In the genomic region with DNA sequence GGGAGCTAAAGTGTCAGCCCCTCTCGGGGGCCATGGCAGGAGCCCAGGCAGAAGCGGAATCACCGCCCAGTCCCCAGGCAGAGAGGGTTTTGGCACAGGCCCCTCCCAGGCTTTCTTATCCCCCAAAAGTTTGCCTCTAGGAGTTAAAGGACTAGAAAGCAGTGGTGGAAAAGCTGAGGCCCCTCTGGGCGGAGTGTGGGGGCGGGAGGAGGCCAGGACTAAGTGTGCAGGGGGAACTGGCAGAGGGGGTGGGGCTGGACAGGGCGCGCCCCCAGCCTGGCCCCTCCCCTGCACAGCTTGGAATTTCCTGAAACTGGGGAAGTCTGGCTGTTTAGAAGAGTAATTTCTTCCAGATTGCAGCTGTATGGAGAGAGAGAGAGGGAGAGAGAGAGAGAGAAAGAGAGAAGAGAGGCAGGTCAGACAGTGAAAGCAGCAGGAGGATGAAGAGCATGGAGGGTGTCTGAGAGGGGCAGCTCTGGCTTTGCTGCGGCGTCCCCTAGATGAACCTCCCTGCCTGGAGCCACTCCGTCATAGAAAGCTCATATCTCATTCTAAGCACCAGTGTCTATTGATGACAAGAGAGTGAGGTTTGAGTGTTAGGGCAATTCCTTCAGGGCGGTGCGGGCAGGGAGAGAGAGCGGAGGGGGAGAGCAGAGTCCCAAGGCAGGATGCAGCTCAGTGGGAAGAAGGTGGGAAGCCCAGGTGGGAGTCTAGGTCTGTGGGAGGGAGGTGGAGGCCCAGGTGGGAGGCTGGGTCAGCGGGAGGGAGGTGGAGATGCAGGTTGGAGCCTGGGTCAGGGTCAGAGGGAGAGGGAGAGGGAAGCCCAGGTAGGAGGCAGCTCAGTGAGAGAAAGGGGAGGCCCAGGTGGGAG, we compare ENCODE assay signal across 8 cellular contexts. TPM values are rescaled to one million over a fixed set of nuclear protein-coding genes. Genes with fewer than 3 reads are reported as not detected.
DNase-seq lines count a peak whose midpoint lies in the region; ATAC-seq and TF ChIP-seq lines count a peak whose summit lies in the region.

CDC42EP5 (minus strand) TSS at position 226 of the 871 bp plus-strand sequence. CDS start 7,749 bp downstream, outside the sequence.

- H3F3A ChIP-seq in GM23338 (replicated peaks; ENCODE audit: low read depth) = no peaks in the 10 kb centered on the region

- peaks cover 17% of the 10 kb centered on the region for H3K4me1 ChIP-seq in GM23338 (ENCODE audit: insufficient read depth)
- H3K4me1 ChIP-seq in psoas muscle = peaks cover 5% of the 10 kb centered on the region

- H3K27me3 ChIP-seq in GM23338 (ENCODE audit: insufficient read depth) = peaks cover 28% of the 10 kb centered on the region
- peaks cover 0 to 36% (median 8%) of the 10 kb centered on the region in 3 donors for H3K27me3 ChIP-seq in psoas muscle (ENCODE audit: insufficient read depth in 3 of 3, low read length in 2 of 3)

- H3K27ac Mint-ChIP-seq in GM23338 = no peak within 1 kb of the TSS
- H3K27ac Mint-ChIP-seq in activated naive CD8-positive, alpha-beta T cell treated with anti-CD3 and anti-CD28 coated beads for 36 hours = no peak within 1 kb of the TSS

- peak within 1 kb of the TSS; percentile 96 for H2AFZ ChIP-seq in GM23338

- no peaks in the 10 kb centered on the region; the same call in 2 of the 3 replicates for H3K36me3 Mint-ChIP-seq in GM23338 (ENCODE audit: low read depth)
- no peaks in the 10 kb centered on the region for H3K36me3 Mint-ChIP-seq in activated naive CD8-positive, alpha-beta T cell treated with anti-CD3 and anti-CD28 coated beads for 36 hours

- peaks cover 27% of the 10 kb centered on the region for H3K27me3 Mint-ChIP-seq in GM23338 (ENCODE audit: insufficient read depth, low read depth, poor library complexity)
- H3K27me3 Mint-ChIP-seq in activated naive CD8-positive, alpha-beta T cell treated with anti-CD3 and anti-CD28 coated beads for 36 hours = peaks cover 62% of the 10 kb centered on the region

- peak within 1 kb of the TSS; percentile 69; the same call in 1 of the 2 replicates for H3K27ac ChIP-seq in GM23338 (ENCODE audit: low read depth)
- peak within 1 kb of the TSS; percentile 30 for H3K27ac ChIP-seq in psoas muscle

- H3K36me3 ChIP-seq in GM23338 (ENCODE audit: insufficient read depth) (no peaks in the 10 kb centered on the region), psoas muscle (ENCODE audit: insufficient read depth in 1 of 2, low read depth in 1 of 2) (no peaks in the 10 kb centered on the region)

- no peaks in the 10 kb centered on the region for H3K9me2 ChIP-seq in GM23338 (ENCODE audit: insufficient read depth)

- peaks cover 2% of the 10 kb centered on the region; the same call in 2 of the 3 replicates for H3K9me3 Mint-ChIP-seq in GM23338
- no peaks in the 10 kb centered on the region for H3K9me3 Mint-ChIP-seq in activated naive CD8-positive, alpha-beta T cell treated with anti-CD3 and anti-CD28 coated beads for 36 hours

- no peaks in the 10 kb centered on the region for H3K79me2 ChIP-seq in GM23338 (replicated peaks; ENCODE audit: insufficient read depth)

- H3K4me2 ChIP-seq in GM23338 = peak within 1 kb of the TSS; percentile 77

- peaks cover 21% of the 10 kb centered on the region for H3K4me1 Mint-ChIP-seq in GM23338
- peaks cover 15% of the 10 kb centered on the region for H3K4me1 Mint-ChIP-seq in activated naive CD8-positive, alpha-beta T cell treated with anti-CD3 and anti-CD28 coated beads for 36 hours

- intact Hi-C loops in cardiac septum (cut with DNase I) (no loop called here), psoas muscle (cut with DNase I) (no loop called here)

- no peaks in the 10 kb centered on the region; the same call in 1 of the 2 replicates for H4K20me1 ChIP-seq in GM23338 (replicated peaks; ENCODE audit: insufficient read depth)

- ATAC-seq in GM23338 = peak; percentile 55
- ATAC-seq in psoas muscle = peak; percentile 43 to 82 (median 73)
- no peak for ATAC-seq in GM19328 (IDR thresholded peaks at IDR 0.05; ENCODE audit: unreplicated experiment)
- ATAC-seq in HG03521 (IDR thresholded peaks at IDR 0.05; ENCODE audit: unreplicated experiment) = no peak

- peak within 1 kb of the TSS; percentile 47 for H3K4me3 ChIP-seq in GM23338
- peak within 1 kb of the TSS; percentile 55 for H3K4me3 ChIP-seq in psoas muscle

- DNase-seq in GM23338 (ENCODE audit: low spot score) (peak; percentile 46), cardiac septum (ENCODE audit: low spot score) (peak; percentile 84), psoas muscle (peak; percentile 78 to 81), NCI-H146 (lab: John Stamatoyannopoulos, UW) (no peak), COLO668 (lab: John Stamatoyannopoulos, UW; ENCODE audit: unreplicated experiment) (no peak)
- peak; percentile 43 for DNase-seq in activated naive CD8-positive, alpha-beta T cell treated with anti-CD3 and anti-CD28 coated beads for 36 hours

- no peak for TF ChIP-seq CTCF in GM23338 (conservative IDR thresholded peaks at IDR 0.05; ENCODE audit: low read depth in 2 of 2)
- TF ChIP-seq CTCF in psoas muscle (IDR thresholded peaks at IDR 0.05) = no peak

- H3K4me3 Mint-ChIP-seq in GM23338 = peak within 1 kb of the TSS; percentile 9; the same call in 1 of the 3 replicates
- H3K4me3 Mint-ChIP-seq in activated naive CD8-positive, alpha-beta T cell treated with anti-CD3 and anti-CD28 coated beads for 36 hours = no peak within 1 kb of the TSS

- WGBS in psoas muscle, 3 donors = 3 to 11% (median 10%) methylated on average over 14 of the region's 14 CpGs

- no peaks in the 10 kb centered on the region for H3K9me3 ChIP-seq in psoas muscle

TF ChIP-seq in GM23338, 12 proteins besides CTCF, POLR2A, EP300 and RAD21 (continues in another document):
- TF ChIP-seq, protein P1, sequence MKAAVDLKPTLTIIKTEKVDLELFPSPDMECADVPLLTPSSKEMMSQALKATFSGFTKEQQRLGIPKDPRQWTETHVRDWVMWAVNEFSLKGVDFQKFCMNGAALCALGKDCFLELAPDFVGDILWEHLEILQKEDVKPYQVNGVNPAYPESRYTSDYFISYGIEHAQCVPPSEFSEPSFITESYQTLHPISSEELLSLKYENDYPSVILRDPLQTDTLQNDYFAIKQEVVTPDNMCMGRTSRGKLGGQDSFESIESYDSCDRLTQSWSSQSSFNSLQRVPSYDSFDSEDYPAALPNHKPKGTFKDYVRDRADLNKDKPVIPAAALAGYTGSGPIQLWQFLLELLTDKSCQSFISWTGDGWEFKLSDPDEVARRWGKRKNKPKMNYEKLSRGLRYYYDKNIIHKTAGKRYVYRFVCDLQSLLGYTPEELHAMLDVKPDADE (IDR thresholded peaks at IDR 0.05) = no peak
- TF ChIP-seq EZH2phosphoT487 (IDR thresholded peaks at IDR 0.05; ENCODE audit: unreplicated experiment) = no peak
- no peak for TF ChIP-seq NANOG (IDR thresholded peaks at IDR 0.05; ENCODE audit: borderline replicate concordance)
- TF ChIP-seq STAT1 (IDR thresholded peaks at IDR 0.05; ENCODE audit: unreplicated experiment) = no peak
- no peak for TF ChIP-seq CREB1 (CRISPR knock-in tag; IDR thresholded peaks at IDR 0.05; ENCODE audit: low read depth)
- TF ChIP-seq, protein P2, sequence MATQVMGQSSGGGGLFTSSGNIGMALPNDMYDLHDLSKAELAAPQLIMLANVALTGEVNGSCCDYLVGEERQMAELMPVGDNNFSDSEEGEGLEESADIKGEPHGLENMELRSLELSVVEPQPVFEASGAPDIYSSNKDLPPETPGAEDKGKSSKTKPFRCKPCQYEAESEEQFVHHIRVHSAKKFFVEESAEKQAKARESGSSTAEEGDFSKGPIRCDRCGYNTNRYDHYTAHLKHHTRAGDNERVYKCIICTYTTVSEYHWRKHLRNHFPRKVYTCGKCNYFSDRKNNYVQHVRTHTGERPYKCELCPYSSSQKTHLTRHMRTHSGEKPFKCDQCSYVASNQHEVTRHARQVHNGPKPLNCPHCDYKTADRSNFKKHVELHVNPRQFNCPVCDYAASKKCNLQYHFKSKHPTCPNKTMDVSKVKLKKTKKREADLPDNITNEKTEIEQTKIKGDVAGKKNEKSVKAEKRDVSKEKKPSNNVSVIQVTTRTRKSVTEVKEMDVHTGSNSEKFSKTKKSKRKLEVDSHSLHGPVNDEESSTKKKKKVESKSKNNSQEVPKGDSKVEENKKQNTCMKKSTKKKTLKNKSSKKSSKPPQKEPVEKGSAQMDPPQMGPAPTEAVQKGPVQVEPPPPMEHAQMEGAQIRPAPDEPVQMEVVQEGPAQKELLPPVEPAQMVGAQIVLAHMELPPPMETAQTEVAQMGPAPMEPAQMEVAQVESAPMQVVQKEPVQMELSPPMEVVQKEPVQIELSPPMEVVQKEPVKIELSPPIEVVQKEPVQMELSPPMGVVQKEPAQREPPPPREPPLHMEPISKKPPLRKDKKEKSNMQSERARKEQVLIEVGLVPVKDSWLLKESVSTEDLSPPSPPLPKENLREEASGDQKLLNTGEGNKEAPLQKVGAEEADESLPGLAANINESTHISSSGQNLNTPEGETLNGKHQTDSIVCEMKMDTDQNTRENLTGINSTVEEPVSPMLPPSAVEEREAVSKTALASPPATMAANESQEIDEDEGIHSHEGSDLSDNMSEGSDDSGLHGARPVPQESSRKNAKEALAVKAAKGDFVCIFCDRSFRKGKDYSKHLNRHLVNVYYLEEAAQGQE (IDR thresholded peaks at IDR 0.05; ENCODE audit: unreplicated experiment) = no peak
- no peak for TF ChIP-seq EZH2 (IDR thresholded peaks at IDR 0.05; ENCODE audit: low read depth, unreplicated experiment)
- no peak for TF ChIP-seq JUNB (IDR thresholded peaks at IDR 0.05; ENCODE audit: unreplicated experiment)
- TF ChIP-seq ZNF331 (CRISPR knock-in tag; IDR thresholded peaks at IDR 0.05; ENCODE audit: low read depth) = no peak

RNA-seq across cellular contexts. Expression of gene CDC42EP5, which starts in this region (rescaled TPM):
- total RNA-seq in GM23338 (2014; rRNA removed; shearing (Covaris generic)) = 0.35 and 3.4 TPM in 2 replicates
- polyA plus RNA-seq in GM23338 (2016; fragmentation: Nextera tagmentation; extraction: Ambion mirVana) (1.4 and 2.3 TPM in 2 replicates), psoas muscle (1 to 10 TPM; 1.1 to 4.1 (median 3.1) TPM)
- total RNA-seq in activated naive CD8-positive, alpha-beta T cell treated with anti-CD3 and anti-CD28 coated beads for 36 hours = under 1 TPM in 1 of 2 experiments, not detected in 1; 0.34 TPM
- total RNA-seq in cardiac septum (14.2 TPM), psoas muscle (1 to 10 TPM; 5.0 to 7.4 (median 6.0) TPM)

Comparison
In these comparisons a context has a peak if more than half of its experiments do, and no peak if none do; other contexts are left out.
1. Peak in DNase-seq in activated naive CD8-positive, alpha-beta T cell treated with anti-CD3 and anti-CD28 coated beads for 36 hours; RNA of the gene not detected or under 1 TPM.
2. ATAC-seq: peak in GM23338 (single experiment) and psoas muscle (4 of 4); none in GM19328 (single experiment) and HG03521 (single experiment).
3. DNase-seq: peak in GM23338 (single experiment), cardiac septum (single experiment) and psoas muscle (2 of 2); none in NCI-H146 (single experiment) and COLO668 (single experiment).